In genomic region chr3:8363200-8363599, GRCh38 we compare ENCODE assay signal across 32 cellular contexts.
"Had no signal": no experiment of that assay in that cellular context is flagged by ENCODE, and none has a peak within 500 bp of the region (broad histone marks: within the 10 kb centered on the region; RNA-seq: fewer than 3 reads in every experiment).

No MANE protein-coding gene starts in this region.

- H3K4me3 ChIP-seq: adrenal gland, body of pancreas, colonic mucosa, esophagus squamous epithelium, gastrocnemius medialis had no signal

- H3K4me1 ChIP-seq: adrenal gland, body of pancreas, colonic mucosa, esophagus squamous epithelium, gastrocnemius medialis had no signal

- DNase-seq: activated CD4-positive, alpha-beta memory T cell treated with anti-CD3 and anti-CD28 coated beads for 36 hours; activated CD4-positive, alpha-beta T cell treated with anti-CD3 and anti-CD28 coated beads for 36 hours; activated CD4-positive, CD25-positive, alpha-beta regulatory T cell; activated CD4-positive, CD25-positive, alpha-beta regulatory T cell treated with anti-CD3 and anti-CD28 coated beads, Interleukin-2, amount 50 U/mL, for 72 hours; activated CD8-positive, alpha-beta memory T cell treated with anti-CD3 and anti-CD28 coated beads, Interleukin-2, amount 10 ng/mL, durations not matched to agents 7 days and 5 days; activated CD8-positive, alpha-beta memory T cell treated with anti-CD3 and anti-CD28 coated beads, Interleukin-2, amount 50 U/mL, for 4 hours; activated CD8-positive, alpha-beta T cell treated with anti-CD3 and anti-CD28 coated beads, Interleukin-2, amount 10 ng/mL, durations not matched to agents 7 days and 5 days; activated effector memory CD4-positive, alpha-beta T cell treated with anti-CD3 and anti-CD28 coated beads, Interleukin-2, amount 50 U/mL, for 16 hours; activated naive CD4-positive, alpha-beta T cell treated with anti-CD3 and anti-CD28 coated beads for 36 hours; activated naive CD8-positive, alpha-beta T cell treated with anti-CD3 and anti-CD28 coated beads for 36 hours; activated naive CD8-positive, alpha-beta T cell treated with anti-CD3 and anti-CD28 coated beads, Interleukin-2, amount 50 U/mL, for 24 hours; activated T-cell treated with anti-CD3 and anti-CD28 coated beads, Interleukin-2, amount 50 U/mL, for 1 hour; activated T-cell treated with anti-CD3 and anti-CD28 coated beads, Interleukin-2, amount 50 U/mL, for 48 hours; adrenal gland; amygdala; aorta; body of pancreas; caudate nucleus; cerebellar nuclear complex; colonic mucosa; effector CD8-positive, alpha-beta T cell; esophagus squamous epithelium; gastrocnemius medialis; glutamatergic neuron; T-helper 1 cell; T-helper 17 cell had no signal

- H3K36me3 ChIP-seq: adrenal gland, colonic mucosa, esophagus squamous epithelium, gastrocnemius medialis had no signal

- H3K27ac Mint-ChIP-seq: activated CD4-positive, alpha-beta memory T cell treated with anti-CD3 and anti-CD28 coated beads for 36 hours; activated CD4-positive, alpha-beta T cell treated with anti-CD3 and anti-CD28 coated beads for 36 hours; activated CD4-positive, alpha-beta T cell treated with anti-CD3 and anti-CD28 coated beads, Interleukin-2, amount 10 ng/mL, durations not matched to agents 24 days and 14 days; activated CD8-positive, alpha-beta memory T cell treated with anti-CD3 and anti-CD28 coated beads, Interleukin-2, amount 10 ng/mL, durations not matched to agents 7 days and 5 days; activated CD8-positive, alpha-beta T cell treated with anti-CD3 and anti-CD28 coated beads, Interleukin-2, amount 10 ng/mL, durations not matched to agents 7 days and 5 days; activated naive CD4-positive, alpha-beta T cell treated with anti-CD3 and anti-CD28 coated beads for 36 hours; activated naive CD4-positive, alpha-beta T cell treated with anti-CD3 and anti-CD28 coated beads, Interleukin-2, amount 50 U/mL, for 24 hours; activated naive CD8-positive, alpha-beta T cell treated with anti-CD3 and anti-CD28 coated beads for 36 hours; activated naive CD8-positive, alpha-beta T cell treated with anti-CD3 and anti-CD28 coated beads, Interleukin-2, amount 50 U/mL, for 24 hours; activated T-helper 1 cell treated with anti-CD3 and anti-CD28 coated beads, Interleukin-12 subunit alpha, Interleukin-12 subunit beta, Interleukin-2, Interleukin-4 antibody, amounts not matched to agents 30 ng/mL and 10 ng/mL and 1 ng/mL, durations not matched to agents 14 hours and 24 hours and 36 hours; activated T-helper 2 cell treated with anti-CD3 and anti-CD28 coated beads, Interferon-gamma antibody, Interleukin-2, Interleukin-4, amounts not matched to agents 10 μg/mL and 5 μg/mL and 100 μg/mL, durations not matched to agents 14 hours and 24 hours and 36 hours; T-helper 17 cell; T-helper 2 cell treated with Interferon-gamma antibody and Interleukin-4, amounts not matched to agents 5 μg/mL and 100 μg/mL, for 36 hours had no signal

- H3K4me3 Mint-ChIP-seq: activated CD4-positive, alpha-beta memory T cell treated with anti-CD3 and anti-CD28 coated beads for 36 hours; activated CD4-positive, alpha-beta T cell treated with anti-CD3 and anti-CD28 coated beads for 36 hours; activated CD4-positive, alpha-beta T cell treated with anti-CD3 and anti-CD28 coated beads, Interleukin-2, amount 10 ng/mL, durations not matched to agents 24 days and 14 days; activated CD8-positive, alpha-beta memory T cell treated with anti-CD3 and anti-CD28 coated beads, Interleukin-2, amount 10 ng/mL, durations not matched to agents 7 days and 5 days; activated CD8-positive, alpha-beta T cell treated with anti-CD3 and anti-CD28 coated beads, Interleukin-2, amount 10 ng/mL, durations not matched to agents 7 days and 5 days; activated naive CD4-positive, alpha-beta T cell treated with anti-CD3 and anti-CD28 coated beads for 36 hours; activated naive CD4-positive, alpha-beta T cell treated with anti-CD3 and anti-CD28 coated beads, Interleukin-2, amount 50 U/mL, for 24 hours; activated naive CD8-positive, alpha-beta T cell treated with anti-CD3 and anti-CD28 coated beads for 36 hours; activated naive CD8-positive, alpha-beta T cell treated with anti-CD3 and anti-CD28 coated beads, Interleukin-2, amount 50 U/mL, for 24 hours; activated T-helper 1 cell treated with anti-CD3 and anti-CD28 coated beads, Interleukin-12 subunit alpha, Interleukin-12 subunit beta, Interleukin-2, Interleukin-4 antibody, amounts not matched to agents 30 ng/mL and 10 ng/mL and 1 ng/mL, durations not matched to agents 14 hours and 24 hours and 36 hours; T-helper 17 cell; T-helper 2 cell treated with Interferon-gamma antibody and Interleukin-4, amounts not matched to agents 5 μg/mL and 100 μg/mL, for 36 hours had no signal

- H3K9me3 ChIP-seq: adrenal gland, body of pancreas, colonic mucosa, esophagus squamous epithelium, gastrocnemius medialis had no signal

- ATAC-seq: activated CD4-positive, alpha-beta T cell treated with anti-CD3 and anti-CD28 coated beads for 36 hours; activated CD8-positive, alpha-beta memory T cell treated with anti-CD3 and anti-CD28 coated beads, Interleukin-2, amount 10 ng/mL, durations not matched to agents 7 days and 5 days; activated CD8-positive, alpha-beta T cell treated with anti-CD3 and anti-CD28 coated beads, Interleukin-2, amount 10 ng/mL, durations not matched to agents 7 days and 5 days; activated naive CD8-positive, alpha-beta T cell treated with anti-CD3 and anti-CD28 coated beads, Interleukin-2, amount 50 U/mL, for 24 hours; body of pancreas; gastrocnemius medialis; T-helper 17 cell had no signal

- H3K27me3 Mint-ChIP-seq: activated CD4-positive, alpha-beta memory T cell treated with anti-CD3 and anti-CD28 coated beads for 36 hours; activated CD4-positive, alpha-beta T cell treated with anti-CD3 and anti-CD28 coated beads for 36 hours; activated naive CD4-positive, alpha-beta T cell treated with anti-CD3 and anti-CD28 coated beads, Interleukin-2, amount 50 U/mL, for 24 hours; activated naive CD8-positive, alpha-beta T cell treated with anti-CD3 and anti-CD28 coated beads for 36 hours had no signal

- H3K27me3 ChIP-seq: adrenal gland, body of pancreas, colonic mucosa, esophagus squamous epithelium, gastrocnemius medialis had no signal

- H3K4me1 Mint-ChIP-seq: activated CD4-positive, alpha-beta T cell treated with anti-CD3 and anti-CD28 coated beads, Interleukin-2, amount 10 ng/mL, durations not matched to agents 24 days and 14 days; activated CD8-positive, alpha-beta memory T cell treated with anti-CD3 and anti-CD28 coated beads, Interleukin-2, amount 10 ng/mL, durations not matched to agents 7 days and 5 days; activated naive CD8-positive, alpha-beta T cell treated with anti-CD3 and anti-CD28 coated beads for 36 hours; T-helper 17 cell had no signal

- H3K27ac ChIP-seq: adrenal gland, body of pancreas, colonic mucosa, epithelial cell of prostate, esophagus squamous epithelium, gastrocnemius medialis had no signal
